Comparison of ENCODE assay signal across 12 cellular contexts in genomic region chr2:37711831-37712230, GRCh38. TPM values are rescaled to one million over a fixed set of nuclear protein-coding genes. Genes with fewer than 3 reads are reported as not detected.
DNase-seq lines count a peak whose midpoint lies in the region; ATAC-seq and TF ChIP-seq lines count a peak whose summit lies in the region.
"Had no signal": no experiment of that assay in that cellular context is flagged by ENCODE, and none has a peak within 500 bp of the region (broad histone marks: within the 10 kb centered on the region; RNA-seq: fewer than 3 reads in every experiment).

No MANE protein-coding gene starts in this region.

- no peaks in the 10 kb centered on the region for H3K36me3 ChIP-seq in fibroblast of lung (ENCODE audit: control insufficient read depth, insufficient read depth, low read length)
- H3K36me3 ChIP-seq: thyroid gland had no signal

- H4K20me1 ChIP-seq in fibroblast of lung (ENCODE audit: control insufficient read depth, extremely low read depth, insufficient read depth, low read length) = no peaks in the 10 kb centered on the region

- no peak overlapping the region for H2AFZ ChIP-seq in fibroblast of lung (ENCODE audit: low read length)

- H3K36me3 Mint-ChIP-seq in activated CD4-positive, alpha-beta T cell treated with anti-CD3 and anti-CD28 coated beads, Interleukin-2, amount 10 ng/mL, durations not matched to agents 7 days and 5 days (ENCODE audit: low read depth) = peaks cover 25% of the 10 kb centered on the region
- no peaks in the 10 kb centered on the region for H3K36me3 Mint-ChIP-seq in type B pancreatic cell

- no peak overlapping the region for H3K4me3 ChIP-seq in fibroblast of lung (replicated peaks in 1 of 4; ENCODE audit: control extremely low read depth in 1 of 4, insufficient read depth in 1 of 4, low read depth in 3 of 4, low read length in 4 of 4)
- H3K4me3 ChIP-seq: thyroid gland had no signal

- ATAC-seq in GM21515 (IDR thresholded peaks at IDR 0.05; ENCODE audit: unreplicated experiment) = no peak
- ATAC-seq in GM21723 (IDR thresholded peaks at IDR 0.05; ENCODE audit: unreplicated experiment) = no peak

- DNase-seq in activated CD4-positive, alpha-beta T cell treated with anti-CD3 and anti-CD28 coated beads, Interleukin-2, amount 10 ng/mL, durations not matched to agents 7 days and 5 days = no peak
- no peak for DNase-seq in activated CD4-positive, alpha-beta T cell treated with anti-CD3 and anti-CD28 coated beads, Interleukin-2, amount 50 U/mL, for 48 hours
- peak; percentile 15 for DNase-seq in SW480 (ENCODE audit: low spot score)
- DNase-seq in fibroblast of lung (ENCODE audit: low read depth in 2 of 2) = peak; percentile 66 to 85
- DNase-seq in type B pancreatic cell (ENCODE audit: extremely low spot score, unreplicated experiment) = no peak
- no peak for DNase-seq in T1000 (lab: John Stamatoyannopoulos, UW)
- DNase-seq: NCI-H526 treated with DMSO at 0.1 percent for 48 hours, occipital lobe, thyroid gland had no signal

- peaks cover 57% of the 10 kb centered on the region for H3K4me1 Mint-ChIP-seq in activated CD4-positive, alpha-beta T cell treated with anti-CD3 and anti-CD28 coated beads, Interleukin-2, amount 10 ng/mL, durations not matched to agents 7 days and 5 days
- peaks cover 27% of the 10 kb centered on the region for H3K4me1 Mint-ChIP-seq in type B pancreatic cell (ENCODE audit: unreplicated experiment)

- TF ChIP-seq CTCF in fibroblast of lung (conservative IDR thresholded peaks at IDR 0.05 in 1 of 2, IDR thresholded peaks at IDR 0.05 in 1 of 2; ENCODE audit: low read depth in 1 of 2, low read length in 2 of 2) (no peak), type B pancreatic cell (conservative IDR thresholded peaks at IDR 0.05) (no peak)

- H3K4me3 Mint-ChIP-seq in activated CD4-positive, alpha-beta T cell treated with anti-CD3 and anti-CD28 coated beads, Interleukin-2, amount 10 ng/mL, durations not matched to agents 7 days and 5 days = peak overlapping the region; percentile 26
- H3K4me3 Mint-ChIP-seq in type B pancreatic cell = no peak overlapping the region
- H3K4me3 Mint-ChIP-seq: activated T-cell treated with anti-CD3 and anti-CD28 coated beads, Interleukin-2, amount 50 U/mL, for 24 hours had no signal

- peaks cover 6% of the 10 kb centered on the region for H3K27me3 Mint-ChIP-seq in activated CD4-positive, alpha-beta T cell treated with anti-CD3 and anti-CD28 coated beads, Interleukin-2, amount 10 ng/mL, durations not matched to agents 7 days and 5 days
- H3K27me3 Mint-ChIP-seq in type B pancreatic cell = no peaks in the 10 kb centered on the region
- H3K27me3 Mint-ChIP-seq: activated T-cell treated with anti-CD3 and anti-CD28 coated beads, Interleukin-2, amount 50 U/mL, for 24 hours had no signal

- H3K4me1 ChIP-seq in fibroblast of lung (ENCODE audit: control insufficient read depth, extremely low read depth, insufficient read depth, low read length) = peaks cover 15% of the 10 kb centered on the region
- H3K4me1 ChIP-seq: thyroid gland had no signal

- H3K9me3 Mint-ChIP-seq in activated CD4-positive, alpha-beta T cell treated with anti-CD3 and anti-CD28 coated beads, Interleukin-2, amount 10 ng/mL, durations not matched to agents 7 days and 5 days = peaks cover 22% of the 10 kb centered on the region
- no peaks in the 10 kb centered on the region for H3K9me3 Mint-ChIP-seq in type B pancreatic cell

- no peaks in the 10 kb centered on the region for H3K9me3 ChIP-seq in fibroblast of lung (ENCODE audit: control insufficient read depth, insufficient read depth, low read depth, low read length)
- H3K9me3 ChIP-seq: thyroid gland had no signal

- H3K27ac Mint-ChIP-seq in activated CD4-positive, alpha-beta T cell treated with anti-CD3 and anti-CD28 coated beads, Interleukin-2, amount 10 ng/mL, durations not matched to agents 7 days and 5 days = peak overlapping the region; percentile 82
- H3K27ac Mint-ChIP-seq in type B pancreatic cell = peak overlapping the region; percentile 9
- H3K27ac Mint-ChIP-seq: activated T-cell treated with anti-CD3 and anti-CD28 coated beads, Interleukin-2, amount 50 U/mL, for 24 hours had no signal

- peak overlapping the region; percentile 17 for H3K4me2 ChIP-seq in fibroblast of lung (ENCODE audit: extremely low read depth, insufficient read depth, low read length)

- POLR2A ChIA-PET in activated CD4-positive, alpha-beta T cell treated with anti-CD3 and anti-CD28 coated beads, Interleukin-2, amount 10 ng/mL, durations not matched to agents 7 days and 5 days (lab: Charles Lee) = no interaction called here

- H3K9ac ChIP-seq in fibroblast of lung (ENCODE audit: insufficient read depth, low read length) = no peak overlapping the region

- no peaks in the 10 kb centered on the region for H3K79me2 ChIP-seq in fibroblast of lung (ENCODE audit: control insufficient read depth, insufficient read depth, low read length)

- H3K27ac ChIP-seq in fibroblast of lung (ENCODE audit: insufficient read depth, low read length) = peak overlapping the region; percentile 54
- H3K27ac ChIP-seq: thyroid gland had no signal

- CTCF ChIA-PET in activated CD4-positive, alpha-beta T cell treated with anti-CD3 and anti-CD28 coated beads, Interleukin-2, amount 10 ng/mL, durations not matched to agents 7 days and 5 days (lab: Charles Lee) = interaction anchor here (1.2 kb wide), 1 partner anchor 13 kb away, joined by 3 read pairs; no protein-coding TSS in a partner anchor

- no peaks in the 10 kb centered on the region for H3K27me3 ChIP-seq in fibroblast of lung (ENCODE audit: control insufficient read depth, insufficient read depth, low read length)
- H3K27me3 ChIP-seq: thyroid gland had no signal

RNA-seq across cellular contexts. Expression of gene CDC42EP3, which starts 40.4 kb away (rescaled TPM):
- total RNA-seq in activated CD4-positive, alpha-beta T cell treated with anti-CD3 and anti-CD28 coated beads, Interleukin-2, amount 10 ng/mL, durations not matched to agents 7 days and 5 days = 10 to 100 TPM; 28.2 to 39.8 TPM
- total RNA-seq in fibroblast of lung = 5.6 and 19.2 TPM in 2 replicates
- polyA plus RNA-seq in fibroblast of lung = 103 and 328 TPM in 2 replicates
- 43.4 and 145 TPM in 2 replicates for polyA plus RNA-seq in fibroblast of lung (2012)
- polyA minus RNA-seq in fibroblast of lung (ENCODE audit: low replicate concordance) = 170 and 335 TPM in 2 replicates
- 43.7 and 65.4 TPM in 2 replicates for total RNA-seq in type B pancreatic cell (ENCODE audit: low replicate concordance)

Comparison
In these comparisons a context has a peak if more than half of its experiments do, and no peak if none do; other contexts are left out.
1. DNase-seq: peak in SW480 (single experiment) and fibroblast of lung (2 of 2); none in activated CD4-positive, alpha-beta T cell treated with anti-CD3 and anti-CD28 coated beads, Interleukin-2, amount 10 ng/mL, durations not matched to agents 7 days and 5 days (single experiment), activated CD4-positive, alpha-beta T cell treated with anti-CD3 and anti-CD28 coated beads, Interleukin-2, amount 50 U/mL, for 48 hours (0 of 2), type B pancreatic cell (single experiment) and T1000 (single experiment).